ENCODE assay signal across 27 cellular contexts in the genomic region with DNA sequence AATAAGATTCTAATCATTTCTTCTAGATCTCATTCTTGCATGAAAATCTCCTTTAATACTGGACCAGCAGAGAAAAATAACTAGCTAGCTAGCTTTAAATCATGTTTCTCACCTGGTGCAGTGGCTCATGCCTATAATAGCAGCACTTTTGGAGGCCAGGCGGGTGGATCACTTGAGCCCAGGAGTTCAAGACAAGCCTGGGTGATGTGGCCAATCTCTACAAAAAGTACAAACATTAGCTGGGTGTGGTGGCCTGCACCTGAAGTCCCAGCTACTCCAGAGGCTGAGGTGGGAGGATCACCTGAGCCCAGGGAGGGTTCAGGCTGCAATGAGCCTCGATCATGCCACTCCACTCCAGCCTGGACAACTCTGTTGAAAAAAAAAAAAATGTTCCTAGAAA.
"Had no signal": no experiment of that assay in that cellular context is flagged by ENCODE, and none has a peak within 500 bp of the region (broad histone marks: within the 10 kb centered on the region; RNA-seq: fewer than 3 reads in every experiment).

No MANE protein-coding gene starts in this region.

- H3K4me3 Mint-ChIP-seq: naive B cell; natural killer cell; nephron; neural crest cell; stimulated activated effector memory CD8-positive, alpha-beta T cell treated with anti-CD3 and anti-CD28 coated beads, Interleukin-12 subunit alpha, Interleukin-12 subunit beta, amount 100 ng/mL, for 72 hours; stimulated activated naive B cell treated with anti-CD40 and anti-IgM and Interleukin-4, amounts not matched to agents 10 μg/mL and 1 μg/mL and 100 μg/mL, for 72 hours; stimulated activated naive CD8-positive, alpha-beta T cell treated with anti-CD3 and anti-CD28 coated beads, Interleukin-15, Interleukin-2, amounts not matched to agents 100 ng/mL and 50 ng/mL, for 24 hours had no signal

- H3K27me3 ChIP-seq: neutrophil, ovary, right lobe of liver, sigmoid colon, stomach, thyroid gland, tibial nerve, upper lobe of left lung, uterus had no signal

- H3K4me1 ChIP-seq: psoas muscle, sigmoid colon, stomach, thyroid gland, tibial nerve, upper lobe of left lung, uterus had no signal

- ATAC-seq: natural killer cell; psoas muscle; right cardiac atrium; right lobe of liver; stimulated activated effector memory CD8-positive, alpha-beta T cell treated with anti-CD3 and anti-CD28 coated beads, Interleukin-12 subunit alpha, Interleukin-12 subunit beta, amount 100 ng/mL, for 72 hours; stimulated activated naive B cell treated with anti-CD40 and anti-IgM and Interleukin-4, amounts not matched to agents 10 μg/mL and 1 μg/mL and 100 μg/mL, for 72 hours had no signal

- H3K9me3 ChIP-seq: neutrophil, ovary, psoas muscle, right lobe of liver, sigmoid colon, stomach, thoracic aorta, thyroid gland, tibial nerve, upper lobe of left lung, uterus had no signal

- DNase-seq: naive B cell; natural killer cell; occipital lobe; ovary; psoas muscle; right cardiac atrium; right lobe of liver; sigmoid colon; small intestine; stimulated activated CD4-positive, alpha-beta T cell treated with anti-CD3 and anti-CD28 coated beads, Interleukin-15, amount 100 ng/mL, for 24 hours; stimulated activated CD4-positive, alpha-beta T cell treated with anti-CD3 and anti-CD28 coated beads, Interleukin-2, amount 100 ng/mL, for 24 hours; stimulated activated CD4-positive, alpha-beta T cell treated with anti-CD3 and anti-CD28 coated beads, Interleukin-2, amount 100 ng/mL, for 48 hours; stimulated activated CD4-positive, alpha-beta T cell treated with anti-CD3 and anti-CD28 coated beads, Interleukin-4, amount 100 ng/mL, for 24 hours; stimulated activated naive B cell treated with anti-CD40 and anti-IgM and Interleukin-4, amounts not matched to agents 10 μg/mL and 1 μg/mL and 100 μg/mL, for 72 hours; stimulated activated naive CD4-positive, alpha-beta T cell treated with Interleukin-2 at 50 U/mL for 16 hours; stomach; thyroid gland; trophoblast cell; uterus had no signal

- H3K36me3 Mint-ChIP-seq: naive B cell; natural killer cell; stimulated activated effector memory CD8-positive, alpha-beta T cell treated with anti-CD3 and anti-CD28 coated beads, Interleukin-12 subunit alpha, Interleukin-12 subunit beta, amount 100 ng/mL, for 72 hours; stimulated activated naive B cell treated with anti-CD40 and anti-IgM and Interleukin-4, amounts not matched to agents 10 μg/mL and 1 μg/mL and 100 μg/mL, for 72 hours had no signal

- H3K27ac Mint-ChIP-seq: naive B cell; natural killer cell; stimulated activated effector memory CD8-positive, alpha-beta T cell treated with anti-CD3 and anti-CD28 coated beads, Interleukin-12 subunit alpha, Interleukin-12 subunit beta, amount 100 ng/mL, for 72 hours; stimulated activated naive B cell treated with anti-CD40 and anti-IgM and Interleukin-4, amounts not matched to agents 10 μg/mL and 1 μg/mL and 100 μg/mL, for 72 hours; stimulated activated naive CD8-positive, alpha-beta T cell treated with anti-CD3 and anti-CD28 coated beads, Interleukin-15, Interleukin-2, amounts not matched to agents 100 ng/mL and 50 ng/mL, for 24 hours had no signal

- H3K9me3 Mint-ChIP-seq: nephron; stimulated activated naive B cell treated with anti-CD40 and anti-IgM and Interleukin-4, amounts not matched to agents 10 μg/mL and 1 μg/mL and 100 μg/mL, for 72 hours had no signal

- H3K4me1 Mint-ChIP-seq: naive B cell had no signal

- H3K4me3 ChIP-seq: ovary, psoas muscle, right lobe of liver, sigmoid colon, stomach, thoracic aorta, thyroid gland, tibial nerve, upper lobe of left lung, uterus had no signal

- H3K27ac ChIP-seq: neutrophil, ovary, psoas muscle, right lobe of liver, sigmoid colon, stomach, thoracic aorta, thyroid gland, tibial nerve, upper lobe of left lung, uterus had no signal

- H3K36me3 ChIP-seq: neutrophil, ovary, right lobe of liver, sigmoid colon, stomach, thoracic aorta, thyroid gland, tibial nerve, upper lobe of left lung, uterus had no signal
